26 cellular contexts compared by ENCODE assay signal in genomic region chr15:87167055-87167454, GRCh38.
"Had no signal": no experiment of that assay in that cellular context is flagged by ENCODE, and none has a peak within 500 bp of the region (broad histone marks: within the 10 kb centered on the region; RNA-seq: fewer than 3 reads in every experiment).

No MANE protein-coding gene starts in this region.

- H3K4me1 Mint-ChIP-seq: activated B cell treated with CpG ODN at 0.5 μM for 24 hours; activated CD4-positive, alpha-beta T cell treated with anti-CD3 and anti-CD28 coated beads for 36 hours; activated T-helper 17 cell treated with anti-CD3 and anti-CD28 coated beads, Interleukin-2, amount 50 U/mL, for 72 hours; memory B cell; nephron had no signal

- H3K9me3 Mint-ChIP-seq: activated T-cell treated with anti-CD3 and anti-CD28 coated beads, Interleukin-2, amount 50 U/mL, for 24 hours; activated T-helper 17 cell treated with anti-CD3 and anti-CD28 coated beads, Interleukin-2, amount 50 U/mL, for 72 hours; nephron; type B pancreatic cell had no signal

- ATAC-seq: activated CD4-positive, alpha-beta T cell treated with anti-CD3 and anti-CD28 coated beads for 36 hours; activated T-helper 17 cell treated with anti-CD3 and anti-CD28 coated beads, Interleukin-2, amount 50 U/mL, for 72 hours; esophagus mucosa; gastroesophageal sphincter; heart left ventricle; left cardiac atrium had no signal

- H3K27ac ChIP-seq: adrenal gland, cardiac muscle cell, gastroesophageal sphincter, heart left ventricle, neutrophil, ovary, prostate gland, thoracic aorta, vagina had no signal

- H3K4me1 ChIP-seq: adrenal gland, gastroesophageal sphincter, heart left ventricle, prostate gland, vagina had no signal

- H3K27ac Mint-ChIP-seq: activated B cell treated with CpG ODN at 0.5 μM for 24 hours; activated CD4-positive, alpha-beta T cell treated with anti-CD3 and anti-CD28 coated beads for 36 hours; activated naive CD8-positive, alpha-beta T cell; activated T-cell treated with anti-CD3 and anti-CD28 coated beads, Interleukin-2, amount 50 U/mL, for 24 hours; activated T-helper 17 cell treated with anti-CD3 and anti-CD28 coated beads, Interleukin-2, amount 50 U/mL, for 72 hours; memory B cell; nephron; type B pancreatic cell had no signal

- DNase-seq: activated B cell treated with CpG ODN at 0.5 μM for 24 hours; activated CD4-positive, alpha-beta T cell treated with anti-CD3 and anti-CD28 coated beads for 36 hours; activated CD4-positive, alpha-beta T cell treated with anti-CD3 and anti-CD28 coated beads, Interleukin-2, amount 50 U/mL, for 4 hours; activated CD8-positive, alpha-beta memory T cell treated with anti-CD3 and anti-CD28 coated beads for 24 hours; activated CD8-positive, alpha-beta memory T cell treated with anti-CD3 and anti-CD28 coated beads, Interleukin-2, amount 50 U/mL, for 4 hours; activated naive CD4-positive, alpha-beta T cell; activated T-cell treated with anti-CD3 and anti-CD28 coated beads, Interleukin-2, amount 50 U/mL, for 24 hours; adrenal gland; heart left ventricle; left cardiac atrium; ovary; stimulated activated CD4-positive, alpha-beta T cell treated with anti-CD3 and anti-CD28 coated beads, Interleukin-2, amount 100 ng/mL, for 48 hours; stimulated activated naive CD4-positive, alpha-beta T cell; T1000 had no signal

- H3K27me3 ChIP-seq: adrenal gland, cardiac muscle cell, gastroesophageal sphincter, neutrophil, ovary, vagina had no signal

- H3K36me3 Mint-ChIP-seq: activated naive CD8-positive, alpha-beta T cell; memory B cell; type B pancreatic cell had no signal

- H3K4me3 Mint-ChIP-seq: activated B cell treated with CpG ODN at 0.5 μM for 24 hours; activated CD4-positive, alpha-beta T cell treated with anti-CD3 and anti-CD28 coated beads for 36 hours; activated naive CD8-positive, alpha-beta T cell; activated T-cell treated with anti-CD3 and anti-CD28 coated beads, Interleukin-2, amount 50 U/mL, for 24 hours; activated T-helper 17 cell treated with anti-CD3 and anti-CD28 coated beads, Interleukin-2, amount 50 U/mL, for 72 hours; memory B cell; nephron; type B pancreatic cell had no signal

- H3K27me3 Mint-ChIP-seq: activated B cell treated with CpG ODN at 0.5 μM for 24 hours; activated CD4-positive, alpha-beta T cell treated with anti-CD3 and anti-CD28 coated beads for 36 hours; memory B cell had no signal
